ENCODE assay signal across 17 cellular contexts in the genomic region with DNA sequence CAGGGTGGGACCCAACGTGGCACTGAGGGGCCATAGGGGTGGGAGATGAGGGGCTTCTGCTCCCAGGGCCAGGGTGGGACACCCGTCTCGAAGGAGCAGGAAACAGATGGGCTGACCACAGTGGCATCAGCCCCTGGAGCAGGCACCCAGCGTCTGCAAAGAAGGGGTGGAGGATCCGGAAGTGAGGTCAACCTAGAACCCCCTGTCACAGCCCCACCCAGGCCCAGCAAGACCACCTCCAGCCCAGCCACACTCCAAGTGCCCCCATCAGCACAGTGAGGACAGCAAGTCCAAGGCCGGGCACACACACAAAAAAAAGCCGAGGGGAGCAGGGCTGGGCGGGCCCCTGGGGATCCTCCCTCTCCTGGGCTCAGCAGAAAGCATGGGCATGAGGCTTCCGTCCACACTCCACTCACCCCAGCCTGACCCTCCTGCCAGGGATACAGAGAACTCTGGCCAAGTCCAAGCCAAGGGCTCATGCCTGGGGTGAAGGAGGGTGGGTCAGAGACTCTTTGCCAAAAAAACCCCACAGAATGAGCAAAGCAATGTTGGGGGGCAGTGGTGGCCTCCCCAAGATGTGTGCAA.
DNase-seq lines count a peak whose midpoint lies in the region; ATAC-seq, FAIRE-seq and TF ChIP-seq lines count a peak whose summit lies in the region.
"Had no signal": no experiment of that assay in that cellular context is flagged by ENCODE, and none has a peak within 500 bp of the region (broad histone marks: within the 10 kb centered on the region; RNA-seq: fewer than 3 reads in every experiment).

No MANE protein-coding gene starts in this region.

- H2AK5ac ChIP-seq in trophoblast cell (ENCODE audit: low read length), result no peak overlapping the region

- H3K14ac ChIP-seq in trophoblast cell (ENCODE audit: low read length), result no peak overlapping the region

- H4K12ac ChIP-seq in trophoblast cell (ENCODE audit: low read depth, low read length), result no peak overlapping the region

- H4K8ac ChIP-seq in trophoblast cell (ENCODE audit: low read depth, low read length), result no peak overlapping the region

- no peak overlapping the region for H2BK120ac ChIP-seq in trophoblast cell (ENCODE audit: insufficient read depth, low read length, poor library complexity)

- no peak overlapping the region for H3K4ac ChIP-seq in trophoblast cell (ENCODE audit: low read depth, low read length)

- ATAC-seq in heart left ventricle (no peak), Right ventricle myocardium superior (ENCODE audit: poor library complexity) (no peak), esophagus mucosa (peak; percentile 8), GM19328 (IDR thresholded peaks at IDR 0.05; ENCODE audit: unreplicated experiment) (no peak)

- DNase-seq in heart left ventricle (peak in 3 of 5 donors; percentile 12 to 33 (median 16)), Right ventricle myocardium superior (no peak), trophoblast cell (no peak), HTR-8/SVneo (ENCODE audit: insufficient read length, low spot score) (no peak), H54 (ENCODE audit: insufficient read length, low spot score) (no peak)
- DNase-seq: Calu3, H7, IMR-90, Kasumi-1, MM.1S, NCI-H1092 treated with DMSO at 0.1 percent for 48 hours, NCI-H1694, NCI-H2107, NCI-H2227 treated with DMSO at 0.1 percent for 48 hours, NCI-H524 had no signal

- no peaks in the 10 kb centered on the region for H3K79me2 ChIP-seq in trophoblast cell (ENCODE audit: control insufficient read depth, insufficient read depth, low read length, poor library complexity)

- H4K91ac ChIP-seq in trophoblast cell (ENCODE audit: low read depth, low read length), result no peak overlapping the region

- H3K36me3 ChIP-seq in heart left ventricle, result no peaks in the 10 kb centered on the region
- H3K36me3 ChIP-seq in trophoblast cell (ENCODE audit: control insufficient read depth in 1 of 2, insufficient read depth in 2 of 2, low read length in 2 of 2), result no peaks in the 10 kb centered on the region

- TF ChIP-seq POLR2A in heart left ventricle (IDR thresholded peaks at IDR 0.05) (no peak), H54 (IDR thresholded peaks at IDR 0.05; ENCODE audit: low read depth, low read length) (no peak)

- H3K27me3 ChIP-seq in heart left ventricle, result peaks cover 0 to 15% (median 2%) of the 10 kb centered on the region in 9 donors
- H3K27me3 ChIP-seq in trophoblast cell (ENCODE audit: insufficient read depth, low read length), result peaks cover 3% of the 10 kb centered on the region

- H3K18ac ChIP-seq in trophoblast cell (ENCODE audit: low read length), result no peak overlapping the region

- no peak overlapping the region for H2BK12ac ChIP-seq in trophoblast cell (ENCODE audit: low read length)

- H3K9ac ChIP-seq in trophoblast cell (ENCODE audit: low read length), result no peak overlapping the region

- no peak overlapping the region for H2AFZ ChIP-seq in trophoblast cell (ENCODE audit: insufficient read depth, low read length, poor library complexity)

- no peaks in the 10 kb centered on the region for H3K79me1 ChIP-seq in trophoblast cell (ENCODE audit: low read length)

- H3K4me1 ChIP-seq in heart left ventricle (no peaks in the 10 kb centered on the region), trophoblast cell (ENCODE audit: control insufficient read depth in 1 of 2, insufficient read depth in 2 of 2, low read length in 2 of 2) (no peaks in the 10 kb centered on the region)

- 79 to 88% (median 83%) methylated on average over 7 to 9 of the region's 9 CpGs for WGBS in heart left ventricle, 4 donors
- no CpG with 5 or more reads among the region's 9 CpGs for WGBS in trophoblast cell (ENCODE audit: extremely low coverage, insufficient coverage, insufficient read length)

- no peak overlapping the region for H3K4me3 ChIP-seq in heart left ventricle
- H3K4me3 ChIP-seq in trophoblast cell (ENCODE audit: low read depth, low read length), result peak overlapping the region; percentile 13

- H3K27ac ChIP-seq in heart left ventricle (no peak overlapping the region), trophoblast cell (ENCODE audit: low read depth, low read length) (no peak overlapping the region)

- intact Hi-C loops in heart left ventricle (cut with DNase I) (no loop called here), Right ventricle myocardium superior (cut with DNase I) (no loop called here)

- no peak overlapping the region for H3K4me2 ChIP-seq in trophoblast cell (ENCODE audit: low read length)

- TF ChIP-seq CTCF in heart left ventricle (IDR thresholded peaks at IDR 0.05), result no peak

- no peak overlapping the region for H3K23ac ChIP-seq in trophoblast cell (ENCODE audit: low read length)

- H3K9me3 ChIP-seq in heart left ventricle (peaks cover 0 to 35% (median 10%) of the 10 kb centered on the region in 12 donors), trophoblast cell (ENCODE audit: insufficient read depth, low read depth, low read length) (peaks cover 33% of the 10 kb centered on the region)

- H2BK5ac ChIP-seq in trophoblast cell (ENCODE audit: low read depth, low read length, poor library complexity), result no peak overlapping the region

- FAIRE-seq in HTR-8/SVneo (lab: Jason Lieb, UNC), result no peak
- FAIRE-seq in H54 (lab: Jason Lieb, UNC), result no peak

Comparison
In these comparisons a context has a peak if more than half of its experiments do, and no peak if none do; other contexts are left out.
1. DNase-seq: peak in heart left ventricle (3 of 5); none in Right ventricle myocardium superior (single experiment), trophoblast cell (0 of 2), HTR-8/SVneo (single experiment) and H54 (single experiment).